13 cellular contexts compared by ENCODE assay signal in genomic region chr17:4753392-4753791, GRCh38. TPM values are rescaled to one million over a fixed set of nuclear protein-coding genes. Genes with fewer than 3 reads are reported as not detected.
"Had no signal": no experiment of that assay in that cellular context is flagged by ENCODE, and none has a peak within 500 bp of the region (broad histone marks: within the 10 kb centered on the region; RNA-seq: fewer than 3 reads in every experiment).

No MANE protein-coding gene starts in this region.

- H3K36me3 ChIP-seq: HAP-1 had no signal

- H3K9ac ChIP-seq: KMS-11 had no signal

- H3K4me2 ChIP-seq: GM23338, KMS-11 had no signal

- H3K9me3 Mint-ChIP-seq: GM23338, HFFc6 had no signal

- H3K9me3 ChIP-seq: HAP-1 had no signal

- DNase-seq: H7, HFFc6, IMR-90, Karpas-422, KBM-7 had no signal

- H3K4me3 ChIP-seq: GM23338, HAP-1 had no signal

- FAIRE-seq: HepG2 had no signal

- ATAC-seq: GM23338, HCT116, HepG2 had no signal

- H3K27ac ChIP-seq: HL-60, KMS-11 had no signal

- H3K27ac Mint-ChIP-seq: GM23338, HFFc6 had no signal

RNA-seq across cellular contexts. Expression of gene ZMYND15, which starts 13.8 kb away (rescaled TPM):
- total RNA-seq: H4, HFFc6, HT1080, IMR-90 had no signal

RNA-seq across cellular contexts. Expression of gene TM4SF5, which starts 18.3 kb away (rescaled TPM):
- total RNA-seq: GM23338, H4, H7, HFFc6, HT1080, IMR-90 had no signal
- polyA plus RNA-seq: GM23338, IMR-90 had no signal

RNA-seq across cellular contexts. Expression of gene VMO1, which starts 32.8 kb away (rescaled TPM):
- total RNA-seq: H4, H7, HepG2, HT1080, IMR-90 had no signal
- polyA plus RNA-seq: HepG2 had no signal
